ENCODE assay signal across 25 cellular contexts in the genomic region with DNA sequence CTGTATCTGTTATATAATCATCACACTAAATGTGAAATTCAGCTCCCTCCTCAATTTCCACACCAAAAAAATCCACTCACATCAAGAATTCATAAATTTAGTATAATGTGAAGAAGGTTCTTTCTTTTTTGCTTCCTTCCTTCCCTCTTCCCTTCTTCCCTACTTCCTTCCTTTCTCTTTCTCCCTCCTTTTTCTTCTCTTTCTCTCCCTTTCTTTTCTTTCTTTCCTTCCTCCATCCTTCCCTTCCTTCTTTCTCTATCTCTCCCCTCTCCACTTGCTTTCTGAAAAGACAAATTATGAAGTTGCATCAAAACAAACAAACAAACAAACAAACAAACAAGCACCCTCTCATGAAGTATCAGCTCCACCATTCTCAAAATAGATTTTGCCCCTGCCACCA.
"Had no signal": no experiment of that assay in that cellular context is flagged by ENCODE, and none has a peak within 500 bp of the region (broad histone marks: within the 10 kb centered on the region; RNA-seq: fewer than 3 reads in every experiment).

No MANE protein-coding gene starts in this region.

- H3K36me3 ChIP-seq: ascending aorta, SJSA1 had no signal

- H3K27me3 Mint-ChIP-seq: activated CD4-positive, alpha-beta memory T cell treated with anti-CD3 and anti-CD28 coated beads for 36 hours; brain had no signal

- DNase-seq: activated CD4-positive, alpha-beta memory T cell treated with anti-CD3 and anti-CD28 coated beads for 36 hours; activated CD4-positive, alpha-beta T cell treated with anti-CD3 and anti-CD28 coated beads, Interleukin-2, amount 10 ng/mL, durations not matched to agents 7 days and 5 days; activated CD4-positive, CD25-positive, alpha-beta regulatory T cell treated with anti-CD3 and anti-CD28 coated beads, Interleukin-2, amount 50 U/mL, for 72 hours; activated CD8-positive, alpha-beta memory T cell treated with anti-CD3 and anti-CD28 coated beads, Interleukin-2, amount 50 U/mL, for 48 hours; activated effector memory CD4-positive, alpha-beta T cell treated with anti-CD3 and anti-CD28 coated beads, Interleukin-2, amount 50 U/mL, for 16 hours; activated naive CD4-positive, alpha-beta T cell treated with Interleukin-2 at 50 U/mL for 16 hours; activated naive CD8-positive, alpha-beta T cell treated with anti-CD3 and anti-CD28 coated beads, Interleukin-2, amount 50 U/mL, for 24 hours; activated T-cell treated with anti-CD3 and anti-CD28 coated beads, Interleukin-2, amount 50 U/mL, for 1 hour; amniotic stem cell; cerebellar nuclear complex; Kasumi-1; NCI-H1105 treated with DMSO at 0.1 percent for 48 hours; NCI-H146; NCI-H187 treated with DMSO at 0.1 percent for 48 hours; NCI-H2081 treated with DMSO at 0.1 percent for 48 hours; NCI-H446; NCI-H524; SHP77; SW 1271 had no signal

- H3K4me1 ChIP-seq: ascending aorta had no signal

- H3K9me3 Mint-ChIP-seq: activated CD4-positive, alpha-beta memory T cell treated with anti-CD3 and anti-CD28 coated beads for 36 hours had no signal

- H3K9me3 ChIP-seq: ascending aorta, SJSA1 had no signal

- H3K4me3 Mint-ChIP-seq: activated CD4-positive, alpha-beta memory T cell treated with anti-CD3 and anti-CD28 coated beads for 36 hours; activated CD4-positive, alpha-beta T cell treated with anti-CD3 and anti-CD28 coated beads, Interleukin-2, amount 10 ng/mL, durations not matched to agents 7 days and 5 days; activated naive CD8-positive, alpha-beta T cell treated with anti-CD3 and anti-CD28 coated beads, Interleukin-2, amount 50 U/mL, for 24 hours; brain; WTC11 had no signal

- H3K36me3 Mint-ChIP-seq: activated CD4-positive, alpha-beta memory T cell treated with anti-CD3 and anti-CD28 coated beads for 36 hours; activated naive CD4-positive, alpha-beta T cell treated with anti-CD3 and anti-CD28 coated beads, Interleukin-2, amount 50 U/mL, for 72 hours; brain had no signal

- H3K27me3 ChIP-seq: ascending aorta had no signal

- ATAC-seq: activated naive CD4-positive, alpha-beta T cell treated with anti-CD3 and anti-CD28 coated beads, Interleukin-2, amount 50 U/mL, for 72 hours; activated naive CD8-positive, alpha-beta T cell treated with anti-CD3 and anti-CD28 coated beads, Interleukin-2, amount 50 U/mL, for 24 hours; SK-N-SH treated with all-trans-retinoic acid at 6 μM for 48 hours; WTC11 had no signal

- H3K27ac Mint-ChIP-seq: activated CD4-positive, alpha-beta memory T cell treated with anti-CD3 and anti-CD28 coated beads for 36 hours; activated naive CD4-positive, alpha-beta T cell treated with anti-CD3 and anti-CD28 coated beads, Interleukin-2, amount 50 U/mL, for 72 hours; activated naive CD8-positive, alpha-beta T cell treated with anti-CD3 and anti-CD28 coated beads, Interleukin-2, amount 50 U/mL, for 24 hours; brain; WTC11 had no signal

- H3K27ac ChIP-seq: ascending aorta, SJSA1 had no signal

- H3K4me3 ChIP-seq: ascending aorta, SJSA1 had no signal
